ENCODE assay signal across 11 cellular contexts in genomic region chr4:101977096-101977495, GRCh38.
DNase-seq lines count a peak whose midpoint lies in the region; ATAC-seq, FAIRE-seq and TF ChIP-seq lines count a peak whose summit lies in the region.
"Had no signal": no experiment of that assay in that cellular context is flagged by ENCODE, and none has a peak within 500 bp of the region (broad histone marks: within the 10 kb centered on the region; RNA-seq: fewer than 3 reads in every experiment).

No MANE protein-coding gene starts in this region.

- no peaks in the 10 kb centered on the region for H4K20me1 ChIP-seq in astrocyte (ENCODE audit: insufficient read depth, low read length)

- BruUV-seq in A673 (replicated peaks; lab: Mats Ljungman, UMichigan), result no TSS peak

- H3K36me3 Mint-ChIP-seq in astrocyte (ENCODE audit: low read depth, unreplicated experiment), result no peaks in the 10 kb centered on the region

- no peak for TF ChIP-seq EP300 in esophagus muscularis mucosa (IDR thresholded peaks at IDR 0.05)

- H2AFZ ChIP-seq in astrocyte (ENCODE audit: low read depth, low read length), result no peak overlapping the region

- H3K4me3 Mint-ChIP-seq in astrocyte (ENCODE audit: unreplicated experiment), result no peak overlapping the region
- H3K4me3 Mint-ChIP-seq: CD4-positive, alpha-beta T cell had no signal

- POLR2A ChIA-PET in A673 (lab: Charles Lee; ENCODE audit: low non-redundant PET), result no interaction called here

- CTCF ChIA-PET in A673 (lab: Charles Lee), result no interaction called here

- peaks cover 19% of the 10 kb centered on the region for H3K4me1 Mint-ChIP-seq in astrocyte (ENCODE audit: low read depth, unreplicated experiment)

- DNase-seq in A673 (ENCODE audit: low spot score) (peak; percentile 64), HS-27A (ENCODE audit: low read depth) (peak; percentile 70), astrocyte (ENCODE audit: low read depth) (peak; percentile 98), kidney tubule cell (ENCODE audit: low spot score) (peak; percentile 95), esophagus muscularis mucosa (ENCODE audit: extremely low spot score) (no peak)
- DNase-seq: activated T-cell treated with anti-CD3 and anti-CD28 coated beads, Interleukin-2, amount 50 U/mL, for 48 hours; CD4-positive, alpha-beta T cell; SIG-M5 had no signal

- H3K27me3 Mint-ChIP-seq in astrocyte (ENCODE audit: low read depth, unreplicated experiment), result no peaks in the 10 kb centered on the region

- TF ChIP-seq CTCF in A673 (conservative IDR thresholded peaks at IDR 0.05; ENCODE audit: low read depth, low read length), result no peak
- no peak for TF ChIP-seq CTCF in astrocyte (IDR thresholded peaks at IDR 0.05; ENCODE audit: insufficient read depth, low read depth, low read length)
- no peak for TF ChIP-seq CTCF in esophagus muscularis mucosa (IDR thresholded peaks at IDR 0.05)

- 24% methylated on average over 2 of the region's 2 CpGs for WGBS in esophagus muscularis mucosa

- H3K4me2 ChIP-seq in astrocyte (ENCODE audit: low read length), result peak overlapping the region; percentile 34

- peak; percentile 100 for FAIRE-seq in astrocyte (lab: Jason Lieb, UNC)

- no peak overlapping the region for H3K9ac ChIP-seq in astrocyte (ENCODE audit: low read length)

- H3K27me3 ChIP-seq in A673 (replicated peaks; ENCODE audit: insufficient read depth, low read depth, low read length, poor library complexity) (no peaks in the 10 kb centered on the region), astrocyte (ENCODE audit: insufficient read depth, low read length) (no peaks in the 10 kb centered on the region), esophagus muscularis mucosa (no peaks in the 10 kb centered on the region)

- H3K36me3 ChIP-seq in A673 (ENCODE audit: insufficient read depth, low read length, poor library complexity, severe bottlenecking), result no peaks in the 10 kb centered on the region
- no peaks in the 10 kb centered on the region for H3K36me3 ChIP-seq in astrocyte (ENCODE audit: insufficient read depth, low read length)
- H3K36me3 ChIP-seq in esophagus muscularis mucosa, result no peaks in the 10 kb centered on the region

- no peaks in the 10 kb centered on the region for H3K79me2 ChIP-seq in astrocyte (ENCODE audit: insufficient read depth, low read length)

- no peaks in the 10 kb centered on the region for H3K9me3 Mint-ChIP-seq in astrocyte (ENCODE audit: unreplicated experiment)
- H3K9me3 Mint-ChIP-seq: CD4-positive, alpha-beta T cell had no signal

- no peak for ATAC-seq in HG02678 (IDR thresholded peaks at IDR 0.05; ENCODE audit: unreplicated experiment)
- ATAC-seq in HG03159 (IDR thresholded peaks at IDR 0.05; ENCODE audit: unreplicated experiment), result no peak
- no peak for ATAC-seq in HG02970 (IDR thresholded peaks at IDR 0.05; ENCODE audit: low FRiP score, unreplicated experiment)

- TF ChIP-seq POLR2A in esophagus muscularis mucosa (IDR thresholded peaks at IDR 0.05; ENCODE audit: low read depth), result no peak

- intact Hi-C loops in A673 (cut with micrococcal nuclease; ENCODE audit: unreplicated experiment) (no loop called here), esophagus muscularis mucosa (cut with DNase I) (no loop called here)

- no peak overlapping the region for H3K27ac ChIP-seq in A673 (ENCODE audit: low read depth, low read length, poor library complexity, severe bottlenecking)
- H3K27ac ChIP-seq in astrocyte (ENCODE audit: low read depth, low read length), result peak overlapping the region; percentile 26
- no peak overlapping the region for H3K27ac ChIP-seq in esophagus muscularis mucosa (replicated peaks in 1 of 4)

- H3K27ac Mint-ChIP-seq in astrocyte (ENCODE audit: unreplicated experiment), result peak overlapping the region; percentile 83
- H3K27ac Mint-ChIP-seq: CD4-positive, alpha-beta T cell had no signal

- H3K4me1 ChIP-seq in A673 (ENCODE audit: insufficient read depth, low read length, poor library complexity, severe bottlenecking), result no peaks in the 10 kb centered on the region
- H3K4me1 ChIP-seq in astrocyte (ENCODE audit: insufficient read depth, low read length), result peaks cover 12% of the 10 kb centered on the region
- H3K4me1 ChIP-seq in esophagus muscularis mucosa, result no peaks in the 10 kb centered on the region

- H3K4me3 ChIP-seq in A673 (ENCODE audit: low read depth, low read length, poor library complexity, severe bottlenecking) (no peak overlapping the region), astrocyte (ENCODE audit: insufficient read depth, low read depth, low read length) (no peak overlapping the region), esophagus muscularis mucosa (no peak overlapping the region)

- no peaks in the 10 kb centered on the region for H3K9me3 ChIP-seq in A673 (ENCODE audit: low read depth, low read length, poor library complexity, severe bottlenecking)
- H3K9me3 ChIP-seq in astrocyte (ENCODE audit: insufficient read depth, low read depth, low read length), result no peaks in the 10 kb centered on the region
- no peaks in the 10 kb centered on the region for H3K9me3 ChIP-seq in esophagus muscularis mucosa
